ENCODE assay signal across 8 cellular contexts in genomic region chr2:74199871-74200305, GRCh38. TPM values are rescaled to one million over a fixed set of nuclear protein-coding genes. Genes with fewer than 3 reads are reported as not detected.
DNase-seq lines count a peak whose midpoint lies in the region; ATAC-seq and TF ChIP-seq lines count a peak whose summit lies in the region.

No MANE protein-coding gene starts in this region.

- H3K36me3 Mint-ChIP-seq in naive thymus-derived CD8-positive, alpha-beta T cell, result peaks cover 0 to 5% (median 0%) of the 10 kb centered on the region in 3 donors

- peak overlapping the region; percentile 79 to 99 (median 97) for H3K27ac Mint-ChIP-seq in naive thymus-derived CD8-positive, alpha-beta T cell

- no peaks in the 10 kb centered on the region for H3K9me2 ChIP-seq in OCI-LY1 (ENCODE audit: low read depth, low read length)

- ATAC-seq in naive thymus-derived CD8-positive, alpha-beta T cell, result no peak
- no peak for ATAC-seq in HG03342 (IDR thresholded peaks at IDR 0.05; ENCODE audit: unreplicated experiment)
- no peak for ATAC-seq in GM21526 (IDR thresholded peaks at IDR 0.05; ENCODE audit: low FRiP score, unreplicated experiment)

- POLR2A ChIA-PET in naive thymus-derived CD8-positive, alpha-beta T cell (lab: Charles Lee), result interaction anchor here (0.7 to 5.8 kb wide), 5 partner anchors 18 to 444 kb away, joined by 4 to 80 read pairs (median 6); partner anchors contain the start of genes BOLA3 and MOB1A

- H3K4me1 ChIP-seq in OCI-LY1 (ENCODE audit: insufficient read depth, low read length, severe bottlenecking), result peaks cover 48% of the 10 kb centered on the region

- DNase-seq in EH (ENCODE audit: low read depth) (peak; percentile 27), cardiac fibroblast (ENCODE audit: low read depth in 2 of 2) (peak; percentile 39 to 53), NCI-H226 (no peak), GF-D8 (lab: John Stamatoyannopoulos, UW) (no peak)
- DNase-seq in naive thymus-derived CD8-positive, alpha-beta T cell, result no peak

- H3K9ac ChIP-seq in OCI-LY1 (ENCODE audit: low read length), result peak overlapping the region; percentile 89

- H3K36me3 ChIP-seq in OCI-LY1 (ENCODE audit: insufficient read depth, low read length), result peaks cover 49% of the 10 kb centered on the region

- H3K4me2 ChIP-seq in OCI-LY1 (ENCODE audit: low read length), result peak overlapping the region; percentile 92

- peaks cover 16 to 40% (median 31%) of the 10 kb centered on the region in 4 donors for H3K4me1 Mint-ChIP-seq in naive thymus-derived CD8-positive, alpha-beta T cell

- H3K27ac ChIP-seq in OCI-LY1 (ENCODE audit: low read depth, low read length, poor library complexity, severe bottlenecking), result peak overlapping the region; percentile 15

- H3K4me3 ChIP-seq in OCI-LY1 (ENCODE audit: low read depth, low read length, poor library complexity, severe bottlenecking) (peak overlapping the region; percentile 77), cardiac fibroblast (replicated peaks in 1 of 2; ENCODE audit: low read depth in 2 of 2, low read length in 2 of 2) (peak overlapping the region; percentile 97 to 98)

- no peaks in the 10 kb centered on the region for H4K20me1 ChIP-seq in OCI-LY1 (ENCODE audit: insufficient read depth, low read length)

- no peaks in the 10 kb centered on the region for H3K9me3 ChIP-seq in OCI-LY1 (ENCODE audit: low read length)

- H3K4me3 Mint-ChIP-seq in naive thymus-derived CD8-positive, alpha-beta T cell, result peak overlapping the region; percentile 95 to 100 (median 98)

- H3K27me3 ChIP-seq in OCI-LY1 (ENCODE audit: insufficient read depth, low read length), result no peaks in the 10 kb centered on the region

- H3K27me3 Mint-ChIP-seq in naive thymus-derived CD8-positive, alpha-beta T cell, result peaks cover 0 to 2% (median 0%) of the 10 kb centered on the region in 5 donors

- TF ChIP-seq CTCF in OCI-LY1 (IDR thresholded peaks at IDR 0.05; ENCODE audit: low read length) (no peak), cardiac fibroblast (IDR thresholded peaks at IDR 0.05; ENCODE audit: low read depth, low read length) (no peak)

- H3K9me3 Mint-ChIP-seq in naive thymus-derived CD8-positive, alpha-beta T cell, result no peaks in the 10 kb centered on the region

- H3F3A ChIP-seq in OCI-LY1 (ENCODE audit: insufficient read depth, low read length), result no peaks in the 10 kb centered on the region

- peaks cover 58% of the 10 kb centered on the region for H3K79me2 ChIP-seq in OCI-LY1 (ENCODE audit: insufficient read depth, low read length)

- no peak overlapping the region for H2AFZ ChIP-seq in OCI-LY1 (ENCODE audit: low read length)

RNA-seq across cellular contexts. Expression of gene MTHFD2, which starts 1.5 kb away (rescaled TPM):
- total RNA-seq in naive thymus-derived CD8-positive, alpha-beta T cell, result 10 to 100 TPM; 37.3 to 38.1 TPM
- polyA plus RNA-seq in naive thymus-derived CD8-positive, alpha-beta T cell, result 1 to 10 TPM; 4.8 to 5.9 (median 5.4) TPM

RNA-seq across cellular contexts. Expression of gene MOB1A, which starts 21.2 kb away (rescaled TPM):
- 100 to 1,000 TPM; 137 to 160 TPM for total RNA-seq in naive thymus-derived CD8-positive, alpha-beta T cell
- polyA plus RNA-seq in naive thymus-derived CD8-positive, alpha-beta T cell, result 100 to 1,000 TPM; 111 to 152 (median 145) TPM

RNA-seq across cellular contexts. Expression of gene BOLA3, which starts 52.2 kb away (rescaled TPM):
- total RNA-seq in naive thymus-derived CD8-positive, alpha-beta T cell, result 10 to 100 TPM; 13.3 to 13.5 TPM
- 10 to 100 TPM; 59.9 to 78.5 (median 68.3) TPM for polyA plus RNA-seq in naive thymus-derived CD8-positive, alpha-beta T cell

Comparison
In these comparisons a context has a peak if more than half of its experiments do, and no peak if none do; other contexts are left out.
1. DNase-seq: peak in EH (single experiment) and cardiac fibroblast (2 of 2); none in naive thymus-derived CD8-positive, alpha-beta T cell (0 of 10), NCI-H226 (single experiment) and GF-D8 (single experiment).